28 cellular contexts compared by ENCODE assay signal in genomic region chrX:10314530-10315104, GRCh38.
"Had no signal": no experiment of that assay in that cellular context is flagged by ENCODE, and none has a peak within 500 bp of the region (broad histone marks: within the 10 kb centered on the region; RNA-seq: fewer than 3 reads in every experiment).

No MANE protein-coding gene starts in this region.

- DNase-seq: colonic mucosa; cortex of kidney; effector CD8-positive, alpha-beta T cell; effector memory CD8-positive, alpha-beta T cell; endodermal cell; erythroblast; esophagus squamous epithelium; foreskin fibroblast; foreskin melanocyte; gastrocnemius medialis; glutamatergic neuron; head of caudate nucleus; heart right ventricle; hippocampal formation; left cardiac atrium; left lung; left ventricle myocardium superior; lower lobe of right lung; mesenchymal stem cell; mucosa of descending colon; naive B cell had no signal

- ATAC-seq: effector memory CD8-positive, alpha-beta T cell; esophagus mucosa; gastrocnemius medialis; heart right ventricle; left cardiac atrium; left lung; left ventricle myocardium superior; lower lobe of right lung; mucosa of descending colon had no signal

- H3K9me3 ChIP-seq: colonic mucosa, esophagus squamous epithelium, gastrocnemius medialis, heart right ventricle, left lung, lower lobe of right lung, mucosa of descending colon had no signal

- H3K4me1 Mint-ChIP-seq: endodermal cell, naive B cell had no signal

- H3K4me1 ChIP-seq: colonic mucosa, esophagus squamous epithelium, gastrocnemius medialis, heart right ventricle, left lung, lower lobe of right lung had no signal

- H3K36me3 ChIP-seq: colonic mucosa, esophagus squamous epithelium, gastrocnemius medialis, heart right ventricle, left lung, lower lobe of right lung had no signal

- H3K27ac ChIP-seq: colonic mucosa, epithelial cell of prostate, esophagus squamous epithelium, gastrocnemius medialis, heart right ventricle, left lung, lower lobe of right lung had no signal

- H3K9me3 Mint-ChIP-seq: dendritic cell treated with granulocyte-macrophage colony-stimulating factor and Interleukin-4, amounts not matched to agents 40 ng/mL and 50 ng/mL, for 4 days; effector memory CD8-positive, alpha-beta T cell had no signal

- H3K4me3 Mint-ChIP-seq: dendritic cell treated with granulocyte-macrophage colony-stimulating factor and Interleukin-4, amounts not matched to agents 40 ng/mL and 50 ng/mL, for 4 days; effector memory CD8-positive, alpha-beta T cell; endodermal cell; mesothelial cell of epicardium; naive B cell had no signal

- H3K4me3 ChIP-seq: colonic mucosa, esophagus squamous epithelium, gastrocnemius medialis, heart right ventricle, left lung, lower lobe of right lung, mucosa of descending colon had no signal

- H3K36me3 Mint-ChIP-seq: mesothelial cell of epicardium had no signal

- H3K27me3 ChIP-seq: colonic mucosa, esophagus squamous epithelium, gastrocnemius medialis, left lung had no signal

- FAIRE-seq: endometrium, islet of Langerhans, keratinocyte had no signal

- H3K27ac Mint-ChIP-seq: dendritic cell treated with granulocyte-macrophage colony-stimulating factor and Interleukin-4, amounts not matched to agents 40 ng/mL and 50 ng/mL, for 4 days; effector memory CD8-positive, alpha-beta T cell; endodermal cell; naive B cell had no signal

- H3K27me3 Mint-ChIP-seq: dendritic cell treated with granulocyte-macrophage colony-stimulating factor and Interleukin-4, amounts not matched to agents 40 ng/mL and 50 ng/mL, for 4 days; effector memory CD8-positive, alpha-beta T cell had no signal
